Comparison of ENCODE assay signal across 14 cellular contexts in genomic region chr1:97304366-97304765, GRCh38.
"Had no signal": no experiment of that assay in that cellular context is flagged by ENCODE, and none has a peak within 500 bp of the region (broad histone marks: within the 10 kb centered on the region; RNA-seq: fewer than 3 reads in every experiment).

No MANE protein-coding gene starts in this region.

- H3K4me1 Mint-ChIP-seq: activated CD4-positive, alpha-beta T cell treated with anti-CD3 and anti-CD28 coated beads, Interleukin-2, amount 10 ng/mL, durations not matched to agents 7 days and 5 days; activated naive CD8-positive, alpha-beta T cell treated with anti-CD3 and anti-CD28 coated beads for 36 hours; nephron progenitor cell; stimulated activated effector memory CD8-positive, alpha-beta T cell treated with anti-CD3 and anti-CD28 coated beads, Interleukin-12 subunit alpha, Interleukin-12 subunit beta, amount 100 ng/mL, for 72 hours had no signal

- H3K9me3 Mint-ChIP-seq: activated CD4-positive, alpha-beta T cell treated with anti-CD3 and anti-CD28 coated beads, Interleukin-2, amount 10 ng/mL, durations not matched to agents 7 days and 5 days; activated naive CD8-positive, alpha-beta T cell treated with anti-CD3 and anti-CD28 coated beads for 36 hours; activated T-helper 1 cell treated with anti-CD3 and anti-CD28 coated beads, Interleukin-12 subunit alpha, Interleukin-12 subunit beta, Interleukin-2, Interleukin-4 antibody, amounts not matched to agents 30 ng/mL and 10 ng/mL and 1 ng/mL, durations not matched to agents 14 hours and 24 hours and 36 hours; effector memory CD8-positive, alpha-beta T cell; nephron progenitor cell; stimulated activated effector memory CD8-positive, alpha-beta T cell treated with anti-CD3 and anti-CD28 coated beads, Interleukin-12 subunit alpha, Interleukin-12 subunit beta, amount 100 ng/mL, for 72 hours had no signal

- H3K4me3 Mint-ChIP-seq: activated CD4-positive, alpha-beta T cell treated with anti-CD3 and anti-CD28 coated beads, Interleukin-2, amount 10 ng/mL, durations not matched to agents 7 days and 5 days; activated naive CD8-positive, alpha-beta T cell treated with anti-CD3 and anti-CD28 coated beads for 36 hours; activated T-helper 1 cell treated with anti-CD3 and anti-CD28 coated beads, Interleukin-12 subunit alpha, Interleukin-12 subunit beta, Interleukin-2, Interleukin-4 antibody, amounts not matched to agents 30 ng/mL and 10 ng/mL and 1 ng/mL, durations not matched to agents 14 hours and 24 hours and 36 hours; effector memory CD8-positive, alpha-beta T cell; nephron progenitor cell; stimulated activated effector memory CD8-positive, alpha-beta T cell treated with anti-CD3 and anti-CD28 coated beads, Interleukin-12 subunit alpha, Interleukin-12 subunit beta, amount 100 ng/mL, for 72 hours had no signal

- H3K27me3 Mint-ChIP-seq: activated CD4-positive, alpha-beta T cell treated with anti-CD3 and anti-CD28 coated beads, Interleukin-2, amount 10 ng/mL, durations not matched to agents 7 days and 5 days; activated naive CD8-positive, alpha-beta T cell treated with anti-CD3 and anti-CD28 coated beads for 36 hours; effector memory CD8-positive, alpha-beta T cell had no signal

- H3K27ac Mint-ChIP-seq: activated CD4-positive, alpha-beta T cell treated with anti-CD3 and anti-CD28 coated beads, Interleukin-2, amount 10 ng/mL, durations not matched to agents 7 days and 5 days; activated naive CD8-positive, alpha-beta T cell treated with anti-CD3 and anti-CD28 coated beads for 36 hours; activated T-helper 1 cell treated with anti-CD3 and anti-CD28 coated beads, Interleukin-12 subunit alpha, Interleukin-12 subunit beta, Interleukin-2, Interleukin-4 antibody, amounts not matched to agents 30 ng/mL and 10 ng/mL and 1 ng/mL, durations not matched to agents 14 hours and 24 hours and 36 hours; effector memory CD8-positive, alpha-beta T cell; nephron progenitor cell; stimulated activated effector memory CD8-positive, alpha-beta T cell treated with anti-CD3 and anti-CD28 coated beads, Interleukin-12 subunit alpha, Interleukin-12 subunit beta, amount 100 ng/mL, for 72 hours had no signal

- ATAC-seq: effector memory CD8-positive, alpha-beta T cell; left lobe of liver; stimulated activated effector memory CD8-positive, alpha-beta T cell treated with anti-CD3 and anti-CD28 coated beads, Interleukin-12 subunit alpha, Interleukin-12 subunit beta, amount 100 ng/mL, for 72 hours had no signal

- DNase-seq: activated CD4-positive, alpha-beta T cell treated with anti-CD3 and anti-CD28 coated beads, Interleukin-2, amount 10 ng/mL, durations not matched to agents 7 days and 5 days; activated CD8-positive, alpha-beta memory T cell treated with anti-CD3 and anti-CD28 coated beads for 24 hours; activated naive CD8-positive, alpha-beta T cell treated with anti-CD3 and anti-CD28 coated beads for 36 hours; cerebellar nuclear complex; dermis blood vessel endothelial cell; effector memory CD8-positive, alpha-beta T cell; islet precursor cell; mesendoderm; nephron progenitor cell; occipital lobe; thyroid gland had no signal
